In the genomic region with DNA sequence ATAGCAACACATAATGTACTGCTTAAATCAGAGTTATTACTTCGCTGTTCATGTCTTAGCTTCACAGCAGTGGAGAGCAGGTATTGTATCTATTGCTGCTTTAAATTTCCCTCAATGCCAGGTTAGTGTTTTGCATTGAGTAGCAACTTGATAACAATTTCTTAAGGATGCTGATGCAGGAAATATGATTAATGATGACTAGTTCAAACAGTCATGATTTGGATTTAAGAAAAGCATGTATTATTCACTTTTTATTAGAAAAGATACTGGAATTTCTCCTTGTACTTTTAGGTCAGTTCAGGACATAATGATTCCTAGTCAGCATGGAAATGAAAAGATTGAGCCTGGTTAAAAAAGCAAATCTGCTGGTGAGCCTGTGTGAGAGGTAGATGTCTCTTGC, we compare ENCODE assay signal across 18 cellular contexts.
"Had no signal": no experiment of that assay in that cellular context is flagged by ENCODE, and none has a peak within 500 bp of the region (broad histone marks: within the 10 kb centered on the region; RNA-seq: fewer than 3 reads in every experiment).

No MANE protein-coding gene starts in this region.

- H3K36me3 Mint-ChIP-seq: immature natural killer cell; natural killer cell treated with Interleukin-12 subunit alpha and Interleukin-12 subunit beta and Interleukin-15 and Interleukin-18, amount 100 ng/mL, for 72 hours had no signal

- H3K36me3 ChIP-seq: adrenal gland, sigmoid colon had no signal

- H3K4me3 ChIP-seq: adrenal gland, psoas muscle, sigmoid colon had no signal

- H3K4me1 ChIP-seq: adrenal gland had no signal

- H3K4me3 Mint-ChIP-seq: dendritic cell treated with granulocyte-macrophage colony-stimulating factor and Interleukin-4, amounts not matched to agents 40 ng/mL and 50 ng/mL, for 4 days; immature natural killer cell; natural killer cell treated with Interleukin-12 subunit alpha and Interleukin-12 subunit beta and Interleukin-15 and Interleukin-18, amount 100 ng/mL, for 72 hours had no signal

- DNase-seq: activated CD4-positive, alpha-beta T cell treated with anti-CD3 and anti-CD28 coated beads for 4 hours; activated CD8-positive, alpha-beta memory T cell treated with anti-CD3 and anti-CD28 coated beads for 24 hours; activated naive CD4-positive, alpha-beta T cell treated with anti-CD3 and anti-CD28 coated beads, Interleukin-2, amount 50 U/mL, for 16 hours; activated T-cell treated with anti-CD3 and anti-CD28 coated beads for 4 hours; adrenal gland; cerebellar nuclear complex; foreskin fibroblast; immature natural killer cell; nucleus accumbens; psoas muscle; sigmoid colon; stimulated activated CD4-positive, alpha-beta T cell treated with anti-CD3 and anti-CD28 coated beads, Interleukin-2, amount 100 ng/mL, for 48 hours; stimulated activated naive CD4-positive, alpha-beta T cell treated with Interleukin-2 at 50 U/mL for 16 hours; trophoblast cell had no signal

- H3K4me1 Mint-ChIP-seq: immature natural killer cell had no signal

- ATAC-seq: esophagus mucosa; natural killer cell treated with Interleukin-12 subunit alpha and Interleukin-12 subunit beta and Interleukin-15 and Interleukin-18, amount 100 ng/mL, for 72 hours; psoas muscle had no signal

- H3K9me3 ChIP-seq: adrenal gland, psoas muscle, sigmoid colon had no signal

- H3K27ac ChIP-seq: adrenal gland, psoas muscle, sigmoid colon had no signal

- H3K9me3 Mint-ChIP-seq: activated T-helper 2 cell treated with anti-CD3 and anti-CD28 coated beads, Interferon-gamma antibody, Interleukin-2, Interleukin-4, amounts not matched to agents 10 μg/mL and 5 μg/mL and 100 μg/mL, durations not matched to agents 14 hours and 24 hours and 36 hours; immature natural killer cell; natural killer cell treated with Interleukin-12 subunit alpha and Interleukin-12 subunit beta and Interleukin-15 and Interleukin-18, amount 100 ng/mL, for 72 hours had no signal

- H3K27ac Mint-ChIP-seq: activated T-helper 2 cell treated with anti-CD3 and anti-CD28 coated beads, Interferon-gamma antibody, Interleukin-2, Interleukin-4, amounts not matched to agents 10 μg/mL and 5 μg/mL and 100 μg/mL, durations not matched to agents 14 hours and 24 hours and 36 hours; dendritic cell treated with granulocyte-macrophage colony-stimulating factor and Interleukin-4, amounts not matched to agents 40 ng/mL and 50 ng/mL, for 4 days; immature natural killer cell; natural killer cell treated with Interleukin-12 subunit alpha and Interleukin-12 subunit beta and Interleukin-15 and Interleukin-18, amount 100 ng/mL, for 72 hours had no signal

- H3K27me3 ChIP-seq: adrenal gland, sigmoid colon had no signal
